23 cellular contexts compared by ENCODE assay signal in the genomic region with DNA sequence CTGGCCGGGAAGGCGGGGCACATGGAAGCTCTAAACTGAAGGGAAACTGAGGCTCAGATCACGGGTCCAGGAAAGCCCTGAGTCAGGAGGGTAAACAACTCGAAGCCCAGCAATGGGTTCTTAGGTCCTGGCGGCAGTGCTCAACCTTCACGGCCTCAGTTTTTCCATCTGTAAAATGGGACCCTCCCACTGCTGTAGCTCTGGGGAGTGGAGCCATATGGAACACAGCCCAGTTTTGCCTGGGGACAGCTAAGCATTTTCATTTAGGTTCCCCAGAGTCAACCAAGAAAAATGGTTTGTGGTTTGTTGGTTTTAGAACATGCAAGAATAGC. TPM values are rescaled to one million over a fixed set of nuclear protein-coding genes. Genes with fewer than 3 reads are reported as not detected.
DNase-seq lines count a peak whose midpoint lies in the region; TF ChIP-seq lines count a peak whose summit lies in the region.
"Had no signal": no experiment of that assay in that cellular context is flagged by ENCODE, and none has a peak within 500 bp of the region (broad histone marks: within the 10 kb centered on the region; RNA-seq: fewer than 3 reads in every experiment).

No MANE protein-coding gene starts in this region.

- no peaks in the 10 kb centered on the region for H3K36me3 ChIP-seq in HUES48 (ENCODE audit: control insufficient read depth, insufficient read depth, low read length)
- H3K36me3 ChIP-seq in uterus = no peaks in the 10 kb centered on the region
- no peaks in the 10 kb centered on the region for H3K36me3 ChIP-seq in mammary epithelial cell (ENCODE audit: insufficient read depth, low read length)
- H3K36me3 ChIP-seq: thoracic aorta had no signal

- CTCF ChIA-PET in mammary epithelial cell (lab: Charles Lee; ENCODE audit: low non-redundant PET) = no interaction called here

- TF ChIP-seq POLR2A in uterus (IDR thresholded peaks at IDR 0.05) = no peak

- H3K79me2 ChIP-seq in mammary epithelial cell (ENCODE audit: insufficient read depth, low read length) = no peaks in the 10 kb centered on the region

- H3K27me3 ChIP-seq in HUES48 (ENCODE audit: control insufficient read depth, insufficient read depth, low read length) = no peaks in the 10 kb centered on the region
- H3K27me3 ChIP-seq in uterus = no peaks in the 10 kb centered on the region
- H3K27me3 ChIP-seq in mammary epithelial cell (ENCODE audit: insufficient read depth, low read length) = no peaks in the 10 kb centered on the region
- H3K27me3 ChIP-seq: dorsolateral prefrontal cortex, spleen had no signal

- no peak overlapping the region for H3K4me3 ChIP-seq in HUES48 (ENCODE audit: low read depth, low read length)
- no peak overlapping the region for H3K4me3 ChIP-seq in uterus
- no peak overlapping the region for H3K4me3 ChIP-seq in mammary epithelial cell (replicated peaks in 1 of 3; ENCODE audit: insufficient read depth in 1 of 3, low read depth in 2 of 3, low read length in 3 of 3)
- H3K4me3 ChIP-seq: dorsolateral prefrontal cortex, GM23338, spleen, thoracic aorta had no signal

- H3K9me3 ChIP-seq in HUES48 (ENCODE audit: control insufficient read depth, insufficient read depth, low read length) = no peaks in the 10 kb centered on the region
- H3K9me3 ChIP-seq in uterus = no peaks in the 10 kb centered on the region
- H3K9me3 ChIP-seq in mammary epithelial cell (replicated peaks; ENCODE audit: insufficient read depth, low read length) = no peaks in the 10 kb centered on the region
- H3K9me3 ChIP-seq: spleen, thoracic aorta had no signal

- no peak overlapping the region for H3K4me3 Mint-ChIP-seq in chondrocyte (ENCODE audit: unreplicated experiment)
- H3K4me3 Mint-ChIP-seq in nephron = no peak overlapping the region
- H3K4me3 Mint-ChIP-seq in activated naive CD8-positive, alpha-beta T cell treated with anti-CD3 and anti-CD28 coated beads for 36 hours = no peak overlapping the region
- H3K4me3 Mint-ChIP-seq: activated naive CD4-positive, alpha-beta T cell treated with anti-CD3 and anti-CD28 coated beads, Interleukin-2, amount 50 U/mL, for 24 hours; GM23338; stimulated activated effector memory CD8-positive, alpha-beta T cell treated with anti-CD3 and anti-CD28 coated beads, Interleukin-12 subunit alpha, Interleukin-12 subunit beta, amount 100 ng/mL, for 72 hours; WTC11 had no signal

- in situ Hi-C loops in mammary epithelial cell (cut with MboI; ENCODE audit: low sequenced_read_pairs in 2 of 2) = loop anchor here in 1 of 2 donors (5.0 kb wide), 1 partner anchor 167 kb away; no protein-coding TSS in a partner anchor

- no peaks in the 10 kb centered on the region for H3K9me3 Mint-ChIP-seq in chondrocyte (ENCODE audit: low read depth)
- no peaks in the 10 kb centered on the region for H3K9me3 Mint-ChIP-seq in nephron
- H3K9me3 Mint-ChIP-seq in activated naive CD8-positive, alpha-beta T cell treated with anti-CD3 and anti-CD28 coated beads for 36 hours = no peaks in the 10 kb centered on the region
- H3K9me3 Mint-ChIP-seq: activated naive CD4-positive, alpha-beta T cell treated with anti-CD3 and anti-CD28 coated beads, Interleukin-2, amount 50 U/mL, for 24 hours; GM23338; stimulated activated effector memory CD8-positive, alpha-beta T cell treated with anti-CD3 and anti-CD28 coated beads, Interleukin-12 subunit alpha, Interleukin-12 subunit beta, amount 100 ng/mL, for 72 hours; WTC11 had no signal

- no peaks in the 10 kb centered on the region for H3K27me3 Mint-ChIP-seq in chondrocyte (ENCODE audit: low read depth)
- no peaks in the 10 kb centered on the region for H3K27me3 Mint-ChIP-seq in nephron (ENCODE audit: low read depth)
- no peaks in the 10 kb centered on the region for H3K27me3 Mint-ChIP-seq in activated naive CD8-positive, alpha-beta T cell treated with anti-CD3 and anti-CD28 coated beads for 36 hours
- H3K27me3 Mint-ChIP-seq: activated naive CD4-positive, alpha-beta T cell treated with anti-CD3 and anti-CD28 coated beads, Interleukin-2, amount 50 U/mL, for 24 hours had no signal

- TF ChIP-seq CTCF in chondrocyte (IDR thresholded peaks at IDR 0.05) (no peak), nephron (IDR thresholded peaks at IDR 0.05; ENCODE audit: unreplicated experiment in 3 of 3) (no peak), uterus (IDR thresholded peaks at IDR 0.05) (no peak), mammary epithelial cell (conservative IDR thresholded peaks at IDR 0.05 in 1 of 2, IDR thresholded peaks at IDR 0.05 in 1 of 2; ENCODE audit: extremely low read depth in 1 of 2, insufficient read depth in 1 of 2, low read depth in 1 of 2, low read length in 2 of 2) (no peak)

- no peaks in the 10 kb centered on the region for H3K36me3 Mint-ChIP-seq in chondrocyte (ENCODE audit: low read depth)
- H3K36me3 Mint-ChIP-seq in nephron (ENCODE audit: low read depth) = no peaks in the 10 kb centered on the region
- H3K36me3 Mint-ChIP-seq in activated naive CD8-positive, alpha-beta T cell treated with anti-CD3 and anti-CD28 coated beads for 36 hours = no peaks in the 10 kb centered on the region
- H3K36me3 Mint-ChIP-seq: activated naive CD4-positive, alpha-beta T cell treated with anti-CD3 and anti-CD28 coated beads, Interleukin-2, amount 50 U/mL, for 24 hours; WTC11 had no signal

- dilution Hi-C loops in mammary epithelial cell (cut with HindIII; ENCODE audit: low sequenced_read_pairs) = loop anchor here (25.0 kb wide), 1 partner anchor 167 kb away; a partner anchor contains a TSS

- H3K9ac ChIP-seq in HUES48 (ENCODE audit: low read depth, low read length) (no peak overlapping the region), mammary epithelial cell (ENCODE audit: insufficient read depth, low read length) (no peak overlapping the region)

- H2AFZ ChIP-seq in mammary epithelial cell (ENCODE audit: low read depth, low read length) = no peak overlapping the region
- H2AFZ ChIP-seq: GM23338 had no signal

- no TSS peak for BruUV-seq in mammary epithelial cell (replicated peaks; lab: Mats Ljungman, UMichigan)

- no peaks in the 10 kb centered on the region for H3K4me1 Mint-ChIP-seq in chondrocyte (ENCODE audit: low read depth)
- H3K4me1 Mint-ChIP-seq in nephron = peaks cover 15% of the 10 kb centered on the region
- no peaks in the 10 kb centered on the region for H3K4me1 Mint-ChIP-seq in activated naive CD8-positive, alpha-beta T cell treated with anti-CD3 and anti-CD28 coated beads for 36 hours
- H3K4me1 Mint-ChIP-seq: activated naive CD4-positive, alpha-beta T cell treated with anti-CD3 and anti-CD28 coated beads, Interleukin-2, amount 50 U/mL, for 24 hours had no signal

- DNase-seq in chondrocyte (ENCODE audit: low spot score) = peak; percentile 18
- peak; percentile 9 to 11 for DNase-seq in uterus
- DNase-seq in activated naive CD8-positive, alpha-beta T cell treated with anti-CD3 and anti-CD28 coated beads for 36 hours = no peak
- no peak for DNase-seq in activated effector memory CD4-positive, alpha-beta T cell treated with anti-CD3 and anti-CD28 coated beads, Interleukin-2, amount 50 U/mL, for 16 hours
- DNase-seq in mammary epithelial cell = no peak
- DNase-seq: central memory CD4-positive, alpha-beta T cell; Kasumi-1; NCI-H1092 treated with DMSO at 0.1 percent for 48 hours; NCI-H2029 treated with DMSO at 0.1 percent for 48 hours; NCI-H345; NCI-H748 treated with DMSO at 0.1 percent for 48 hours; nucleus accumbens; stimulated activated CD4-positive, alpha-beta T cell treated with anti-CD3 and anti-CD28 coated beads, Interleukin-2, amount 100 ng/mL, for 48 hours; T1000 had no signal

- no peaks in the 10 kb centered on the region for H4K20me1 ChIP-seq in mammary epithelial cell (ENCODE audit: insufficient read depth, low read length)

- peaks cover 4% of the 10 kb centered on the region for H3K4me1 ChIP-seq in HUES48 (ENCODE audit: control insufficient read depth, insufficient read depth, low read length)
- H3K4me1 ChIP-seq in uterus = no peaks in the 10 kb centered on the region
- no peaks in the 10 kb centered on the region for H3K4me1 ChIP-seq in mammary epithelial cell (ENCODE audit: insufficient read depth, low read length)

- H3K4me2 ChIP-seq in mammary epithelial cell (ENCODE audit: insufficient read depth, low read depth, low read length) = no peak overlapping the region
- H3K4me2 ChIP-seq: GM23338 had no signal

- intact Hi-C loops in uterus (cut with DNase I; ENCODE audit: low total_unique reads) = loop anchor here (10.0 kb wide), 1 partner anchor 109 kb away; no protein-coding TSS in a partner anchor
- intact Hi-C loops in mammary epithelial cell (cut with micrococcal nuclease) = loop anchor here (10.0 kb wide), 1 partner anchor 429 kb away; a partner anchor contains a TSS

- H3K27ac ChIP-seq in HUES48 (ENCODE audit: low read depth, low read length) (peak overlapping the region; percentile 14), uterus (no peak overlapping the region), mammary epithelial cell (ENCODE audit: insufficient read depth, low read depth, low read length) (no peak overlapping the region)
- H3K27ac ChIP-seq: spleen, thoracic aorta had no signal

- 74% methylated on average over 4 of the region's 6 CpGs for WGBS in mammary epithelial cell (ENCODE audit: low coverage, missing lambda C conversion rate)

- no peak overlapping the region for H3K27ac Mint-ChIP-seq in chondrocyte (ENCODE audit: unreplicated experiment)
- peak overlapping the region in 2 of 3 experiments; percentile 88 to 89 for H3K27ac Mint-ChIP-seq in nephron
- no peak overlapping the region for H3K27ac Mint-ChIP-seq in activated naive CD8-positive, alpha-beta T cell treated with anti-CD3 and anti-CD28 coated beads for 36 hours
- H3K27ac Mint-ChIP-seq: activated naive CD4-positive, alpha-beta T cell treated with anti-CD3 and anti-CD28 coated beads, Interleukin-2, amount 50 U/mL, for 24 hours; GM23338; stimulated activated effector memory CD8-positive, alpha-beta T cell treated with anti-CD3 and anti-CD28 coated beads, Interleukin-12 subunit alpha, Interleukin-12 subunit beta, amount 100 ng/mL, for 72 hours had no signal

RNA-seq across cellular contexts. Expression of a gene that starts 30.4 kb away (rescaled TPM):
- total RNA-seq in chondrocyte = 16.3 to 54.4 TPM (median 50.2 TPM) in 3 replicates
- 10 to 100 TPM; 10.3 to 33.3 (median 25.5) TPM for total RNA-seq in uterus
- total RNA-seq in activated naive CD8-positive, alpha-beta T cell treated with anti-CD3 and anti-CD28 coated beads for 36 hours = 10 to 100 TPM; 30.1 to 30.9 TPM
- 10 to 100 TPM; 39.5 to 50.0 TPM for total RNA-seq in mammary epithelial cell
- polyA plus RNA-seq in mammary epithelial cell = 18.8 TPM
- 7.5 TPM for polyA minus RNA-seq in mammary epithelial cell

Comparison
In these comparisons a context has a peak if more than half of its experiments do, and no peak if none do; other contexts are left out.
1. DNase-seq: peak in chondrocyte (single experiment) and uterus (2 of 2); none in activated naive CD8-positive, alpha-beta T cell treated with anti-CD3 and anti-CD28 coated beads for 36 hours (single experiment), activated effector memory CD4-positive, alpha-beta T cell treated with anti-CD3 and anti-CD28 coated beads, Interleukin-2, amount 50 U/mL, for 16 hours (single experiment) and mammary epithelial cell (single experiment).
2. H3K27ac Mint-ChIP-seq: peak in nephron (2 of 3); none in chondrocyte (single experiment) and activated naive CD8-positive, alpha-beta T cell treated with anti-CD3 and anti-CD28 coated beads for 36 hours (single experiment).